16 cellular contexts compared by ENCODE assay signal in genomic region chr15:94596707-94597106, GRCh38.
DNase-seq lines count a peak whose midpoint lies in the region; ATAC-seq and TF ChIP-seq lines count a peak whose summit lies in the region.
"Had no signal": no experiment of that assay in that cellular context is flagged by ENCODE, and none has a peak within 500 bp of the region (broad histone marks: within the 10 kb centered on the region; RNA-seq: fewer than 3 reads in every experiment).

No MANE protein-coding gene starts in this region.

- no peak overlapping the region for H3K4me3 Mint-ChIP-seq in endothelial cell (ENCODE audit: unreplicated experiment)
- H3K4me3 Mint-ChIP-seq: CD4-positive, CD25-positive, alpha-beta regulatory T cell; CD8-positive, alpha-beta T cell had no signal

- no peak for TF ChIP-seq CTCF in endothelial cell (IDR thresholded peaks at IDR 0.05; ENCODE audit: unreplicated experiment)

- H3K27ac Mint-ChIP-seq in endothelial cell (ENCODE audit: unreplicated experiment), result no peak overlapping the region
- H3K27ac Mint-ChIP-seq: CD4-positive, CD25-positive, alpha-beta regulatory T cell; CD8-positive, alpha-beta T cell had no signal

- no peaks in the 10 kb centered on the region for H3K36me3 Mint-ChIP-seq in endothelial cell (ENCODE audit: low read depth, unreplicated experiment)
- H3K36me3 Mint-ChIP-seq: CD4-positive, CD25-positive, alpha-beta regulatory T cell; CD8-positive, alpha-beta T cell had no signal

- H3K27me3 Mint-ChIP-seq in endothelial cell (ENCODE audit: unreplicated experiment), result peaks cover 4% of the 10 kb centered on the region
- H3K27me3 Mint-ChIP-seq: CD4-positive, CD25-positive, alpha-beta regulatory T cell had no signal

- DNase-seq in CD1c-positive myeloid dendritic cell (ENCODE audit: extremely low spot score) (peak; percentile 14), MV-4-11 (lab: John Stamatoyannopoulos, UW) (peak; percentile 57), foreskin melanocyte (peak; percentile 14), mucosa of gallbladder (ENCODE audit: low spot score) (no peak), endothelial cell (ENCODE audit: low spot score) (no peak)
- DNase-seq: C1 segment of cervical spinal cord; Caco-2; CD4-positive, CD25-positive, alpha-beta regulatory T cell; CD8-positive, alpha-beta T cell; DMS153; DND-41; GM23248; H7; HCEC 1CT had no signal

- H3K9me3 Mint-ChIP-seq in endothelial cell (ENCODE audit: unreplicated experiment), result no peaks in the 10 kb centered on the region
- H3K9me3 Mint-ChIP-seq: CD8-positive, alpha-beta T cell had no signal

- no peaks in the 10 kb centered on the region for H3K4me1 Mint-ChIP-seq in endothelial cell (ENCODE audit: unreplicated experiment)
- H3K4me1 Mint-ChIP-seq: CD4-positive, CD25-positive, alpha-beta regulatory T cell had no signal

- ATAC-seq in GM21717 (IDR thresholded peaks at IDR 0.05; ENCODE audit: unreplicated experiment), result peak; percentile 49
- no peak for ATAC-seq in GM18517 (IDR thresholded peaks at IDR 0.05; ENCODE audit: unreplicated experiment)
- ATAC-seq: CD8-positive, alpha-beta T cell had no signal

Comparison
In these comparisons a context has a peak if more than half of its experiments do, and no peak if none do; other contexts are left out.
1. DNase-seq: peak in CD1c-positive myeloid dendritic cell (single experiment), MV-4-11 (single experiment) and foreskin melanocyte (single experiment); none in mucosa of gallbladder (single experiment) and endothelial cell (single experiment).